ENCODE assay signal across 6 cellular contexts in genomic region chr19:1081301-1082164, GRCh38. TPM values are rescaled to one million over a fixed set of nuclear protein-coding genes. Genes with fewer than 3 reads are reported as not detected.
DNase-seq lines count a peak whose midpoint lies in the region; ATAC-seq and TF ChIP-seq lines count a peak whose summit lies in the region.

No MANE protein-coding gene starts in this region.

- peak overlapping the region; percentile 67 to 94 (median 81) for H3K27ac Mint-ChIP-seq in IgD-negative memory B cell

- ATAC-seq in HG03378 (IDR thresholded peaks at IDR 0.05; ENCODE audit: unreplicated experiment) = no peak

- H3K4me3 ChIP-seq in iPS-18c (ENCODE audit: insufficient read depth, low read depth, low read length) = peak overlapping the region; percentile 24; the same call in 1 of the 2 replicates

- TF ChIP-seq CTCF in 22Rv1 (IDR thresholded peaks at IDR 0.05) = peak; percentile 65

- H3K27ac ChIP-seq in 22Rv1 = peak overlapping the region; percentile 83

- no peaks in the 10 kb centered on the region for H3K27me3 Mint-ChIP-seq in IgD-negative memory B cell

- no peaks in the 10 kb centered on the region for H3K9me3 ChIP-seq in iPS-18c (ENCODE audit: control insufficient read depth, insufficient read depth, low read length)

- DNase-seq in DMS 273 (lab: John Stamatoyannopoulos, UW; ENCODE audit: unreplicated experiment) (no peak), NCI-H1930 (lab: John Stamatoyannopoulos, UW) (no peak)

- H3K4me3 Mint-ChIP-seq in IgD-negative memory B cell = peak overlapping the region in 3 of 4 donors; percentile 41 to 77 (median 54)

- peaks cover 12 to 25% (median 18%) of the 10 kb centered on the region in 3 donors for H3K4me1 Mint-ChIP-seq in IgD-negative memory B cell

- H3K9me3 Mint-ChIP-seq in IgD-negative memory B cell = no peaks in the 10 kb centered on the region

- H3K36me3 Mint-ChIP-seq in IgD-negative memory B cell = peaks cover 4% of the 10 kb centered on the region

RNA-seq across cellular contexts. Expression of gene POLR2E, which starts 13.6 kb away (rescaled TPM):
- 237 TPM for polyA plus RNA-seq in IgD-negative memory B cell

RNA-seq across cellular contexts. Expression of gene ARHGAP45, which starts 14.6 kb away (rescaled TPM):
- polyA plus RNA-seq in IgD-negative memory B cell = 391 TPM

RNA-seq across cellular contexts. Expression of gene GPX4, which starts 22.3 kb away (rescaled TPM):
- polyA plus RNA-seq in IgD-negative memory B cell = 460 TPM

RNA-seq across cellular contexts. Expression of gene ABCA7, which starts 41.6 kb away (rescaled TPM):
- 21.4 TPM for polyA plus RNA-seq in IgD-negative memory B cell

RNA-seq across cellular contexts. Expression of gene CNN2, which starts 55.1 kb away (rescaled TPM):
- 596 TPM for polyA plus RNA-seq in IgD-negative memory B cell
